11 cellular contexts compared by ENCODE assay signal in the genomic region with DNA sequence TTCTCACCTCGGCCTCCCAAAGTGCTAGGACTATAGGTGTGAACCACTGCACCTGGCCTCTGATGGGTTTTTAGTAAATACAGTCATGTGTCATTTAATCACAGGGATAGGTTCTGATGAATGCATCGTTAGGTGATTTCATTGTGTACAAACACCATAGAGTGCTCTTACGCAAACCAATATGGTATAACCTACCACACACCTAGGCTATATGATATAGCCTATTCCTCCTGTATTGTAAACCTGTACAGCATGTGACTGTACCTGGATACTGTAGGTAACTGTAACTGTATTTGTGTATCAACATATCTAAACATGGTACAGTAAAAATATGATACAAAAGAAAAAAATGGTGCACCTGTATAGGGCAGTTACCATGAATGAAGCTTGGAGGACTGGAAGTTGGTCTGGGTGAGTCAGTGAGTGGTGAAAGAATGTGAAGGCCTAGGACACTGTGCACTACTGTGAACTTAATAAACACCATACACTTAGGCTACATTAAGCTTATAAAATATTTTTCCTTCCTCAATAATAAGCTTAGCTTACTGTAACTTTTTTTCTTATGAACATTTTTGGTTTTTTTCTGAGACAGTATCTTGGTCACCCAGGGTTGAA. TPM values are rescaled to one million over a fixed set of nuclear protein-coding genes. Genes with fewer than 3 reads are reported as not detected.
DNase-seq lines count a peak whose midpoint lies in the region; ATAC-seq and TF ChIP-seq lines count a peak whose summit lies in the region.
"Had no signal": no experiment of that assay in that cellular context is flagged by ENCODE, and none has a peak within 500 bp of the region (broad histone marks: within the 10 kb centered on the region; RNA-seq: fewer than 3 reads in every experiment).

No MANE protein-coding gene starts in this region.

- no peaks in the 10 kb centered on the region for H3K9me3 ChIP-seq in cardiac muscle cell (ENCODE audit: low read depth)
- no peaks in the 10 kb centered on the region for H3K9me3 ChIP-seq in SK-N-MC (ENCODE audit: low read depth, low read length)
- H3K9me3 ChIP-seq in uterus: no peaks in the 10 kb centered on the region
- H3K9me3 ChIP-seq: transverse colon had no signal

- TF ChIP-seq POLR2A in uterus (IDR thresholded peaks at IDR 0.05): no peak

- no peak overlapping the region for H3K4me3 ChIP-seq in cardiac muscle cell
- no peak overlapping the region for H3K4me3 ChIP-seq in SK-N-MC
- H3K4me3 ChIP-seq in uterus: no peak overlapping the region
- H3K4me3 ChIP-seq: transverse colon had no signal

- H3K36me3 ChIP-seq in cardiac muscle cell (no peaks in the 10 kb centered on the region), SK-N-MC (ENCODE audit: insufficient read depth, low read length) (no peaks in the 10 kb centered on the region), uterus (no peaks in the 10 kb centered on the region)
- H3K36me3 ChIP-seq: transverse colon had no signal

- H3K4me1 ChIP-seq in cardiac muscle cell (ENCODE audit: low read depth): peaks cover 15% of the 10 kb centered on the region
- H3K4me1 ChIP-seq in uterus: peaks cover 9 to 11% of the 10 kb centered on the region in 2 donors

- H3K9ac ChIP-seq in SK-N-MC (ENCODE audit: insufficient read length): no peak overlapping the region

- no peaks in the 10 kb centered on the region for H3K27me3 ChIP-seq in cardiac muscle cell
- H3K27me3 ChIP-seq in uterus: no peaks in the 10 kb centered on the region
- H3K27me3 ChIP-seq: transverse colon had no signal

- no peak for DNase-seq in cardiac muscle cell (ENCODE audit: low read depth in 1 of 2, low spot score in 1 of 2)
- DNase-seq in cardiac septum (ENCODE audit: low spot score): no peak
- DNase-seq in SK-N-MC (ENCODE audit: low read depth, low spot score): no peak
- peak; percentile 76 for DNase-seq in iris pigment epithelial cell (ENCODE audit: low read depth)
- no peak for DNase-seq in uterus
- DNase-seq: activated CD8-positive, alpha-beta memory T cell treated with anti-CD3 and anti-CD28 coated beads for 24 hours; activated naive CD8-positive, alpha-beta T cell treated with anti-CD3 and anti-CD28 coated beads, Interleukin-2, amount 10 ng/mL, durations not matched to agents 7 days and 5 days; transverse colon had no signal

- no peak for TF ChIP-seq CTCF in cardiac muscle cell (IDR thresholded peaks at IDR 0.05; ENCODE audit: low read depth, low read length)
- TF ChIP-seq CTCF in uterus (IDR thresholded peaks at IDR 0.05): no peak

- intact Hi-C loops in cardiac septum (cut with DNase I) (no loop called here), uterus (cut with DNase I; ENCODE audit: low total_unique reads) (no loop called here)

- peak overlapping the region; percentile 75 for H3K27ac ChIP-seq in cardiac muscle cell
- peak overlapping the region; percentile 29; the same call in 1 of the 2 replicates for H3K27ac ChIP-seq in SK-N-MC
- peak overlapping the region; percentile 63 to 71 for H3K27ac ChIP-seq in uterus

- ATAC-seq in GM19023 (IDR thresholded peaks at IDR 0.05; ENCODE audit: unreplicated experiment): no peak
- ATAC-seq in GM18511 (IDR thresholded peaks at IDR 0.05; ENCODE audit: unreplicated experiment): no peak
- no peak for ATAC-seq in GM21381 (IDR thresholded peaks at IDR 0.05; ENCODE audit: unreplicated experiment)

RNA-seq across cellular contexts. Expression of gene BICRAL, which starts 10.0 kb away (rescaled TPM):
- 5.3 and 7.2 TPM in 2 replicates for total RNA-seq in cardiac muscle cell
- polyA plus RNA-seq in cardiac muscle cell: 3.9 and 4.5 TPM in 2 replicates
- total RNA-seq in cardiac septum: 11.3 TPM
- total RNA-seq in uterus: 10 to 100 TPM in 3 of 4 donors, 1 to 10 TPM in 1; 7.4 to 35.3 (median 18.2) TPM

RNA-seq across cellular contexts. Expression of gene TBCC, which starts 45.9 kb away (rescaled TPM):
- 47.4 and 58.8 TPM in 2 replicates for total RNA-seq in cardiac muscle cell
- polyA plus RNA-seq in cardiac muscle cell: 53.3 and 67.1 TPM in 2 replicates
- total RNA-seq in cardiac septum: 11.0 TPM
- total RNA-seq in uterus: 10 to 100 TPM in 3 of 4 donors, 1 to 10 TPM in 1; 7.9 to 48.7 (median 14.6) TPM
